ENCODE assay signal across 2 cellular contexts in genomic region chr11:64153831-64154230, GRCh38.
TF ChIP-seq lines count a peak whose summit lies in the region.

No MANE protein-coding gene starts in this region.

TF ChIP-seq in HepG2, 621 proteins besides CTCF, POLR2A, EP300 and RAD21 (continues in another document):
- TF ChIP-seq ZNF318 (CRISPR knock-in tag; IDR thresholded peaks at IDR 0.05) (no peak), GABPB1 (CRISPR knock-in tag; IDR thresholded peaks at IDR 0.05) (peak; percentile 13; the same call in 1 of the 2 replicates), NR0B2 (CRISPR knock-in tag; IDR thresholded peaks at IDR 0.05) (no peak), SKIL (CRISPR knock-in tag; IDR thresholded peaks at IDR 0.05; ENCODE audit: borderline replicate concordance) (0 out of 2 replicates have a peak, but pooled peaks have one; percentile 15), RARA (CRISPR knock-in tag; IDR thresholded peaks at IDR 0.05) (peak; percentile 52; the same call in 1 of the 2 replicates), ZBTB7A (CRISPR knock-in tag; IDR thresholded peaks at IDR 0.05) (0 out of 2 replicates have a peak, but pooled peaks have one; percentile 39), BORCS8-MEF2B (CRISPR knock-in tag; IDR thresholded peaks at IDR 0.05) (no peak), NR2F6 (IDR thresholded peaks at IDR 0.05) (0 out of 2 replicates have a peak, but pooled peaks have one; percentile 31), NR2F6 (CRISPR knock-in tag; IDR thresholded peaks at IDR 0.05) (peak; percentile 72), THRA (CRISPR knock-in tag; IDR thresholded peaks at IDR 0.05; ENCODE audit: borderline replicate concordance) (peak; percentile 18; the same call in 1 of the 2 replicates), NR2F1 (CRISPR knock-in tag; IDR thresholded peaks at IDR 0.05) (peak in 1 of 2 experiments; percentile 24; a peak in 1 of 4 replicates), SPEN (CRISPR knock-in tag; IDR thresholded peaks at IDR 0.05; ENCODE audit: low read depth) (no peak)

TF ChIP-seq in K562, 482 proteins besides CTCF, POLR2A, EP300 and RAD21:
- peak; percentile 93 for TF ChIP-seq ESRRA (IDR thresholded peaks at IDR 0.05; ENCODE audit: borderline replicate concordance, low read depth)
- 0 out of 2 replicates have a peak, but pooled peaks have one; percentile 19 for TF ChIP-seq ZBTB40 (IDR thresholded peaks at IDR 0.05)
- TF ChIP-seq ZBTB40 (CRISPR knock-in tag; IDR thresholded peaks at IDR 0.05) = no peak
- no peak for TF ChIP-seq ARHGAP35 (IDR thresholded peaks at IDR 0.05; ENCODE audit: partially characterized antibody)
- no peak for TF ChIP-seq ZNF444 (CRISPR knock-in tag; IDR thresholded peaks at IDR 0.05)
- TF ChIP-seq TARDBP (IDR thresholded peaks at IDR 0.05) = no peak
- no peak for TF ChIP-seq IFI16 (CRISPR knock-in tag; IDR thresholded peaks at IDR 0.05)
- no peak for TF ChIP-seq TOE1 (IDR thresholded peaks at IDR 0.05; ENCODE audit: borderline replicate concordance)
- no peak for TF ChIP-seq TOE1 (CRISPR knock-in tag; IDR thresholded peaks at IDR 0.05; ENCODE audit: borderline replicate concordance, low read depth)
TF ChIP-seq in K562: peak in this region for 2.
